8 cellular contexts compared by ENCODE assay signal in genomic region chr16:81181013-81181720, GRCh38. TPM values are rescaled to one million over a fixed set of nuclear protein-coding genes. Genes with fewer than 3 reads are reported as not detected.
DNase-seq lines count a peak whose midpoint lies in the region; ATAC-seq, FAIRE-seq and TF ChIP-seq lines count a peak whose summit lies in the region.

No MANE protein-coding gene starts in this region.

- no TSS peak for BruUV-seq in IMR-90 (replicated peaks; lab: Mats Ljungman, UMichigan)

- H3K14ac ChIP-seq in IMR-90 (replicated peaks; ENCODE audit: low read depth, low read length): peak overlapping the region; percentile 11; the same call in 1 of the 2 replicates

- H4K5ac ChIP-seq in IMR-90 (ENCODE audit: low read depth, low read length): peak overlapping the region; percentile 31

- no peak for TF ChIP-seq CTCF in AG04449 (IDR thresholded peaks at IDR 0.05; ENCODE audit: insufficient read depth, low read length, missing control alignments)
- TF ChIP-seq CTCF in IMR-90 (conservative IDR thresholded peaks at IDR 0.05; ENCODE audit: low read depth, low read length): 0 out of 2 replicates have a peak, but pooled peaks have one; percentile 2
- TF ChIP-seq CTCF in body of pancreas (IDR thresholded peaks at IDR 0.05): no peak

- peak overlapping the region; percentile 54 for H2AFZ ChIP-seq in IMR-90 (replicated peaks; ENCODE audit: low read length, poor library complexity)

- no peaks in the 10 kb centered on the region for H3K27me3 ChIP-seq in IMR-90 (ENCODE audit: control insufficient read depth, insufficient read depth, low read length)
- no peaks in the 10 kb centered on the region for H3K27me3 ChIP-seq in body of pancreas
- no peaks in the 10 kb centered on the region for H3K27me3 ChIP-seq in iPS-20b (ENCODE audit: insufficient read depth, low read length)

- peak overlapping the region; percentile 60 for H2AK5ac ChIP-seq in IMR-90 (ENCODE audit: low read depth, low read length)

- H3K18ac ChIP-seq in IMR-90 (ENCODE audit: low read depth, low read length): peak overlapping the region; percentile 46

- H4K20me1 ChIP-seq in IMR-90 (ENCODE audit: insufficient read depth, low read length): no peaks in the 10 kb centered on the region

- intact Hi-C loops in IMR-90 (cut with micrococcal nuclease): loop anchor here (2.0 kb wide), 1 partner anchor 84 kb away; the partner anchor contains the start of gene GCSH
- intact Hi-C loops in body of pancreas (cut with DNase I): no loop called here

- peak overlapping the region in 1 of 2 experiments; percentile 48; a peak in 2 of 4 replicates for H4K8ac ChIP-seq in IMR-90 (ENCODE audit: low read depth in 2 of 2, low read length in 2 of 2)

- H4K91ac ChIP-seq in IMR-90 (ENCODE audit: insufficient read depth, low read depth, low read length): peak overlapping the region; percentile 63

- H2BK20ac ChIP-seq in IMR-90 (ENCODE audit: low read depth, low read length): peak overlapping the region; percentile 69

- no peak for TF ChIP-seq RAD21 in IMR-90 (IDR thresholded peaks at IDR 0.05; ENCODE audit: low read length)

- H3K27ac ChIP-seq in IMR-90 (ENCODE audit: insufficient read depth, low read length): peak overlapping the region; percentile 72; the same call in 1 of the 2 replicates
- H3K27ac ChIP-seq in body of pancreas: peak overlapping the region in 3 of 4 donors; percentile 53 to 60 (median 58)
- peak overlapping the region; percentile 64 for H3K27ac ChIP-seq in iPS-20b (ENCODE audit: low read length)

- H3K9me3 ChIP-seq in IMR-90 (ENCODE audit: control insufficient read depth, insufficient read depth, low read length) (no peaks in the 10 kb centered on the region), body of pancreas (no peaks in the 10 kb centered on the region), iPS-20b (ENCODE audit: insufficient read depth, low read depth, low read length) (no peaks in the 10 kb centered on the region)

- in situ Hi-C loops in IMR-90 (cut with MboI; ENCODE audit: low sequenced_read_pairs): no loop called here

- peak overlapping the region; percentile 22 for H2BK5ac ChIP-seq in IMR-90 (ENCODE audit: low read depth, low read length, poor library complexity, severe bottlenecking)

- peaks cover 6% of the 10 kb centered on the region for H3K4me1 ChIP-seq in IMR-90 (ENCODE audit: control insufficient read depth, insufficient read depth, low read length)
- no peaks in the 10 kb centered on the region for H3K4me1 ChIP-seq in body of pancreas
- H3K4me1 ChIP-seq in iPS-20b (ENCODE audit: insufficient read depth, low read length): peaks cover 8% of the 10 kb centered on the region

- peaks cover 10% of the 10 kb centered on the region for H3K9me1 ChIP-seq in IMR-90 (ENCODE audit: insufficient read depth, low read length)

- peak overlapping the region; percentile 50; the same call in 2 of the 3 replicates for H2BK15ac ChIP-seq in IMR-90 (ENCODE audit: low read depth, low read length)

- peak overlapping the region; percentile 86 for H2BK120ac ChIP-seq in IMR-90 (ENCODE audit: low read depth, low read length)

- peak overlapping the region; percentile 90 for H2AK9ac ChIP-seq in IMR-90 (replicated peaks; ENCODE audit: low read depth, low read length, poor library complexity)

- H3K9ac ChIP-seq in IMR-90 (ENCODE audit: low read depth, low read length): no peak overlapping the region
- peak overlapping the region; percentile 49; the same call in 1 of the 2 replicates for H3K9ac ChIP-seq in iPS-20b (ENCODE audit: low read depth, low read length)

- CTCF ChIA-PET in AG04449 (lab: Yijun Ruan, JAX) (interaction anchor here (1.0 to 1.2 kb wide), 2 partner anchors 13 to 24 kb away, joined by 3 to 7 read pairs; no protein-coding TSS in a partner anchor), IMR-90 (lab: Yijun Ruan, JAX) (no interaction called here)

- 0% methylated on average over 1 of the region's 13 CpGs; no CpG with 5 or more reads in 1 of the 2 experiments for WGBS in IMR-90 (ENCODE audit: extremely low coverage in 2 of 2, insufficient read length in 1 of 2), 2 experiments
- 12 to 25% methylated on average over 6 to 13 of the region's 13 CpGs for WGBS in body of pancreas, 2 donors

- ATAC-seq in IMR-90 (ENCODE audit: low read depth): peak; percentile 95
- peak; percentile 91 for ATAC-seq in body of pancreas
- ATAC-seq in GM21717 (IDR thresholded peaks at IDR 0.05; ENCODE audit: unreplicated experiment): no peak
- ATAC-seq in GM18861 (IDR thresholded peaks at IDR 0.05; ENCODE audit: unreplicated experiment): no peak

- H3K4ac ChIP-seq in IMR-90 (ENCODE audit: low read depth, low read length): peak overlapping the region; percentile 84

- H3K4me2 ChIP-seq in IMR-90 (ENCODE audit: low read depth, low read length): peak overlapping the region; percentile 64

- peak overlapping the region; percentile 7 for H3K23ac ChIP-seq in IMR-90 (ENCODE audit: low read depth, low read length)

- H3K56ac ChIP-seq in IMR-90 (ENCODE audit: extremely low read depth, insufficient read depth, low read length): no peak overlapping the region; the same call in 1 of the 2 replicates

- dilution Hi-C loops in IMR-90 (cut with HindIII; ENCODE audit: low sequenced_read_pairs, unreplicated experiment): no loop called here

- peak; percentile 82 for DNase-seq in AG04449 (ENCODE audit: low read depth, low spot score)
- peak; percentile 97 for DNase-seq in IMR-90
- DNase-seq in body of pancreas: peak; percentile 69 to 84 (median 73)
- peak; percentile 96 for DNase-seq in stromal cell of bone marrow (ENCODE audit: low read depth)
- no peak for DNase-seq in GM12891 (ENCODE audit: insufficient read length, low spot score)

- H3K36me3 ChIP-seq in IMR-90 (ENCODE audit: control insufficient read depth, insufficient read depth, low read length): no peaks in the 10 kb centered on the region
- no peaks in the 10 kb centered on the region for H3K36me3 ChIP-seq in body of pancreas (replicated peaks in 1 of 2; ENCODE audit: insufficient read depth in 1 of 2, low read depth in 2 of 2)
- no peaks in the 10 kb centered on the region for H3K36me3 ChIP-seq in iPS-20b (ENCODE audit: insufficient read depth, low read depth, low read length)

- H3K79me1 ChIP-seq in IMR-90 (ENCODE audit: low read depth in 1 of 2, low read length in 2 of 2): no peaks in the 10 kb centered on the region

- TF ChIP-seq POLR2A in IMR-90 (IDR thresholded peaks at IDR 0.05; ENCODE audit: low read depth, low read length) (no peak), body of pancreas (IDR thresholded peaks at IDR 0.05) (peak in 2 of 3 donors; percentile 42 to 62), GM12891 (IDR thresholded peaks at IDR 0.05; ENCODE audit: low read depth, low read length) (no peak)

- H3K4me3 ChIP-seq in AG04449 (ENCODE audit: low read depth, low read length): peak overlapping the region; percentile 6; the same call in 1 of the 2 replicates
- H3K4me3 ChIP-seq in IMR-90 (ENCODE audit: insufficient read depth, low read depth, low read length): no peak overlapping the region
- no peak overlapping the region for H3K4me3 ChIP-seq in body of pancreas
- peak overlapping the region; percentile 54 for H3K4me3 ChIP-seq in iPS-20b (ENCODE audit: low read length)

- no peak for FAIRE-seq in GM12891 (lab: Jason Lieb, UNC)

- POLR2A ChIA-PET in AG04449 (lab: Yijun Ruan, JAX) (interaction anchor here (0.8 to 1.0 kb wide), 3 partner anchors 10 to 249 kb away, joined by 3 read pairs; no protein-coding TSS in a partner anchor), IMR-90 (lab: Charles Lee; ENCODE audit: unreplicated experiment) (no interaction called here)

TF ChIP-seq in IMR-90, 13 proteins besides CTCF, POLR2A, EP300 and RAD21 (continues in another document):
- 0 out of 2 replicates have a peak, but pooled peaks have one; percentile 34 for TF ChIP-seq BHLHE40 (IDR thresholded peaks at IDR 0.05; ENCODE audit: low read depth, low read length)
- TF ChIP-seq FOS (IDR thresholded peaks at IDR 0.05; ENCODE audit: low read depth, low read length): peak; percentile 80
- no peak for TF ChIP-seq RCOR1 (IDR thresholded peaks at IDR 0.05; ENCODE audit: insufficient replicate concordance, low read length)
- TF ChIP-seq USF2 (IDR thresholded peaks at IDR 0.05; ENCODE audit: low read depth, low read length): peak; percentile 75
- peak; percentile 48 for TF ChIP-seq CEBPB (IDR thresholded peaks at IDR 0.05; ENCODE audit: low read depth, low read length)
- TF ChIP-seq MAFK (IDR thresholded peaks at IDR 0.05; ENCODE audit: low read depth, low read length): no peak
- no peak for TF ChIP-seq RFX5 (IDR thresholded peaks at IDR 0.05; ENCODE audit: low read depth, low read length)

TF ChIP-seq in GM12891, 5 proteins besides CTCF, POLR2A, EP300 and RAD21:
- no peak for TF ChIP-seq POU2F2 (IDR thresholded peaks at IDR 0.05; ENCODE audit: low read depth, low read length)
- TF ChIP-seq TAF1 (IDR thresholded peaks at IDR 0.05; ENCODE audit: low read depth, low read length): no peak
- TF ChIP-seq PAX5 (IDR thresholded peaks at IDR 0.05; ENCODE audit: insufficient read depth, low read length, severe bottlenecking): no peak
- no peak for TF ChIP-seq POLR2AphosphoS5 (IDR thresholded peaks at IDR 0.05; ENCODE audit: low read depth, low read length)
- no peak for TF ChIP-seq SPI1 (IDR thresholded peaks at IDR 0.05; ENCODE audit: low read depth, low read length)

RNA-seq across cellular contexts. Expression of gene BCO1, which starts 57.3 kb away (rescaled TPM):
- total RNA-seq in IMR-90 (2012; rRNA removed) (not detected in 2 replicates), body of pancreas (not detected)
- polyA plus RNA-seq in IMR-90 (2012; rRNA removed): not detected in 2 replicates
- polyA plus RNA-seq in IMR-90 (2012; cell fraction: cytosol; rRNA removed): not detected in 2 replicates
- polyA plus RNA-seq in IMR-90 (2012; cell fraction: nucleus; rRNA removed; ENCODE audit: low replicate concordance): not detected in 2 replicates
- polyA plus RNA-seq in GM12891 (2012; ENCODE audit: low read depth, missing spikeins): not detected

Comparison
In these comparisons a context has a peak if more than half of its experiments do, and no peak if none do; other contexts are left out.
1. H3K4me3 ChIP-seq: peak in AG04449 (single experiment) and iPS-20b (single experiment); none in IMR-90 (single experiment) and body of pancreas (0 of 2).
2. ATAC-seq: peak in IMR-90 (single experiment) and body of pancreas (single experiment); none in GM21717 (single experiment) and GM18861 (single experiment).
3. POLR2A ChIP-seq: peak in body of pancreas (2 of 3); none in IMR-90 (single experiment) and GM12891 (single experiment).
4. Peak in every context shown above with its lines, with median percentiles within 50 percentile points of each other: H3K27ac ChIP-seq.